Comparison of ENCODE assay signal across 22 cellular contexts in the genomic region with DNA sequence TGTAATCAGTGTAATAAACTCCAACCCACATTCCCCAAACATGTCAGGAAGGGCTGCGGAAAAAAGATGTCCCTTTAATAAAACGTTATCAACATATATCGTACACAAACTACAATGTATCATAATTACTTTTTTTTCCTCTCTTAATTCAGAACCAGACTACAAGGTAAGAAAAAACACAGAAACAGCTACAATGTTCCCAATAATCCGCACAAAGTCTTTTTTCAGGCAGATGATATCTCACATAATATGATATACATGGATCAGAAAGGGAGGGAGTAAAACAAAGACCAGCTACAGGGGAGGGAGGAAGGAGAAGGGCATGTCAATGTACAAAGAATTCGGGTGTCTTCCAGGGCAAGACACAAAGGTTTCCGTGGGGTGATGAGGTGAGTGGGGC. TPM values are rescaled to one million over a fixed set of nuclear protein-coding genes. Genes with fewer than 3 reads are reported as not detected.
DNase-seq lines count a peak whose midpoint lies in the region; ATAC-seq and TF ChIP-seq lines count a peak whose summit lies in the region.
"Had no signal": no experiment of that assay in that cellular context is flagged by ENCODE, and none has a peak within 500 bp of the region (broad histone marks: within the 10 kb centered on the region; RNA-seq: fewer than 3 reads in every experiment).

No MANE protein-coding gene starts in this region.

- POLR2A ChIA-PET in T-cell (lab: Charles Lee), result no interaction called here

- intact Hi-C loops in natural killer cell (cut with micrococcal nuclease), result no loop called here

- peaks cover 4% of the 10 kb centered on the region for H3K36me3 Mint-ChIP-seq in activated naive CD8-positive, alpha-beta T cell treated with anti-CD3 and anti-CD28 coated beads for 36 hours
- peaks cover 17% of the 10 kb centered on the region for H3K36me3 Mint-ChIP-seq in activated naive CD8-positive, alpha-beta T cell treated with anti-CD3 and anti-CD28 coated beads, Interleukin-2, amount 50 U/mL, for 24 hours (ENCODE audit: low read depth)
- peaks cover 27% of the 10 kb centered on the region for H3K36me3 Mint-ChIP-seq in activated T-helper 17 cell treated with anti-CD3 and anti-CD28 coated beads, Interleukin-2, amount 50 U/mL, for 72 hours (ENCODE audit: low read depth)
- H3K36me3 Mint-ChIP-seq in natural killer cell (no peaks in the 10 kb centered on the region), T-cell (peaks cover 16% of the 10 kb centered on the region)

- peaks cover 16% of the 10 kb centered on the region for H3K4me1 Mint-ChIP-seq in activated naive CD8-positive, alpha-beta T cell treated with anti-CD3 and anti-CD28 coated beads for 36 hours
- H3K4me1 Mint-ChIP-seq in activated naive CD8-positive, alpha-beta T cell treated with anti-CD3 and anti-CD28 coated beads, Interleukin-2, amount 50 U/mL, for 24 hours, result peaks cover 25% of the 10 kb centered on the region
- H3K4me1 Mint-ChIP-seq in activated T-helper 17 cell treated with anti-CD3 and anti-CD28 coated beads, Interleukin-2, amount 50 U/mL, for 72 hours, result peaks cover 11% of the 10 kb centered on the region
- H3K4me1 Mint-ChIP-seq in natural killer cell (peaks cover 5 to 42% of the 10 kb centered on the region in 2 donors), T-cell (peaks cover 6 to 22% (median 13%) of the 10 kb centered on the region in 3 donors)

- H3K27me3 Mint-ChIP-seq in activated naive CD8-positive, alpha-beta T cell treated with anti-CD3 and anti-CD28 coated beads for 36 hours, result no peaks in the 10 kb centered on the region
- H3K27me3 Mint-ChIP-seq in activated naive CD8-positive, alpha-beta T cell treated with anti-CD3 and anti-CD28 coated beads, Interleukin-2, amount 50 U/mL, for 24 hours, result no peaks in the 10 kb centered on the region
- no peaks in the 10 kb centered on the region for H3K27me3 Mint-ChIP-seq in activated T-helper 17 cell treated with anti-CD3 and anti-CD28 coated beads, Interleukin-2, amount 50 U/mL, for 72 hours
- H3K27me3 Mint-ChIP-seq in natural killer cell (ENCODE audit: low read depth in 2 of 2) (no peaks in the 10 kb centered on the region), T-cell (no peaks in the 10 kb centered on the region)
- H3K27me3 Mint-ChIP-seq: activated CD8-positive, alpha-beta memory T cell treated with anti-CD3 and anti-CD28 coated beads, Interleukin-2, amount 10 ng/mL, durations not matched to agents 7 days and 5 days; stimulated activated naive B cell treated with anti-CD40 and anti-IgM and Interleukin-4, amounts not matched to agents 10 μg/mL and 1 μg/mL and 100 μg/mL, for 72 hours had no signal

- no peak for TF ChIP-seq CTCF in natural killer cell (IDR thresholded peaks at IDR 0.05)
- no peak for TF ChIP-seq CTCF in GM20000 (IDR thresholded peaks at IDR 0.05; ENCODE audit: extremely low read depth, missing control alignments)

- no peak for ATAC-seq in activated naive CD8-positive, alpha-beta T cell treated with anti-CD3 and anti-CD28 coated beads, Interleukin-2, amount 50 U/mL, for 24 hours
- ATAC-seq in activated T-helper 17 cell treated with anti-CD3 and anti-CD28 coated beads, Interleukin-2, amount 50 U/mL, for 72 hours (replicated peaks), result no peak
- ATAC-seq in natural killer cell, result no peak
- ATAC-seq in T-cell (replicated peaks in 1 of 4), result no peak
- ATAC-seq: activated CD8-positive, alpha-beta memory T cell treated with anti-CD3 and anti-CD28 coated beads, Interleukin-2, amount 10 ng/mL, durations not matched to agents 7 days and 5 days; body of pancreas; esophagus mucosa; foreskin keratinocyte; stimulated activated naive B cell treated with anti-CD40 and anti-IgM and Interleukin-4, amounts not matched to agents 10 μg/mL and 1 μg/mL and 100 μg/mL, for 72 hours had no signal

- CTCF ChIA-PET in T-cell (lab: Charles Lee), result no interaction called here

- no peak overlapping the region for H3K4me3 Mint-ChIP-seq in activated naive CD8-positive, alpha-beta T cell treated with anti-CD3 and anti-CD28 coated beads for 36 hours
- H3K4me3 Mint-ChIP-seq in activated naive CD8-positive, alpha-beta T cell treated with anti-CD3 and anti-CD28 coated beads, Interleukin-2, amount 50 U/mL, for 24 hours, result no peak overlapping the region
- H3K4me3 Mint-ChIP-seq in activated T-helper 17 cell treated with anti-CD3 and anti-CD28 coated beads, Interleukin-2, amount 50 U/mL, for 72 hours, result no peak overlapping the region
- H3K4me3 Mint-ChIP-seq in natural killer cell (no peak overlapping the region), T-cell (no peak overlapping the region)
- H3K4me3 Mint-ChIP-seq: activated CD8-positive, alpha-beta memory T cell treated with anti-CD3 and anti-CD28 coated beads, Interleukin-2, amount 10 ng/mL, durations not matched to agents 7 days and 5 days; stimulated activated naive B cell treated with anti-CD40 and anti-IgM and Interleukin-4, amounts not matched to agents 10 μg/mL and 1 μg/mL and 100 μg/mL, for 72 hours had no signal

- H3K27ac Mint-ChIP-seq in activated naive CD8-positive, alpha-beta T cell treated with anti-CD3 and anti-CD28 coated beads for 36 hours, result peak overlapping the region; percentile 2
- H3K27ac Mint-ChIP-seq in activated naive CD8-positive, alpha-beta T cell treated with anti-CD3 and anti-CD28 coated beads, Interleukin-2, amount 50 U/mL, for 24 hours, result no peak overlapping the region
- peak overlapping the region; percentile 44 for H3K27ac Mint-ChIP-seq in activated T-helper 17 cell treated with anti-CD3 and anti-CD28 coated beads, Interleukin-2, amount 50 U/mL, for 72 hours
- H3K27ac Mint-ChIP-seq in natural killer cell, result peak overlapping the region; percentile 7 to 58
- H3K27ac Mint-ChIP-seq in T-cell, result no peak overlapping the region
- H3K27ac Mint-ChIP-seq: activated CD8-positive, alpha-beta memory T cell treated with anti-CD3 and anti-CD28 coated beads, Interleukin-2, amount 10 ng/mL, durations not matched to agents 7 days and 5 days had no signal

- no peak for DNase-seq in activated naive CD8-positive, alpha-beta T cell treated with anti-CD3 and anti-CD28 coated beads for 36 hours
- no peak for DNase-seq in activated naive CD8-positive, alpha-beta T cell treated with anti-CD3 and anti-CD28 coated beads, Interleukin-2, amount 50 U/mL, for 24 hours
- no peak for DNase-seq in natural killer cell
- DNase-seq in T-cell, result no peak
- no peak for DNase-seq in NK-92 (lab: John Stamatoyannopoulos, UW; ENCODE audit: unreplicated experiment)
- DNase-seq in GM20000 (ENCODE audit: low spot score), result no peak
- DNase-seq: activated CD4-positive, alpha-beta T cell treated with anti-CD3 and anti-CD28 coated beads for 4 hours; activated CD8-positive, alpha-beta memory T cell treated with anti-CD3 and anti-CD28 coated beads, Interleukin-2, amount 10 ng/mL, durations not matched to agents 7 days and 5 days; body of pancreas; effector CD8-positive, alpha-beta T cell; foreskin keratinocyte; KG1; MG63; NCI-H1105 treated with DMSO at 0.1 percent for 48 hours; NCI-H2029; NCI-H524 treated with DMSO at 0.1 percent for 48 hours; NK-92 treated with Interleukin-12 subunit alpha and Interleukin-12 subunit beta, amount 100 ng/mL, for 24 hours; SHP77; stimulated activated CD4-positive, alpha-beta T cell treated with anti-CD3 and anti-CD28 coated beads, Interleukin-4, amount 100 ng/mL, for 4 hours; stimulated activated naive B cell treated with anti-CD40 and anti-IgM and Interleukin-4, amounts not matched to agents 10 μg/mL and 1 μg/mL and 100 μg/mL, for 72 hours had no signal

- H3K9me3 Mint-ChIP-seq in activated naive CD8-positive, alpha-beta T cell treated with anti-CD3 and anti-CD28 coated beads for 36 hours, result no peaks in the 10 kb centered on the region
- H3K9me3 Mint-ChIP-seq in activated naive CD8-positive, alpha-beta T cell treated with anti-CD3 and anti-CD28 coated beads, Interleukin-2, amount 50 U/mL, for 24 hours, result no peaks in the 10 kb centered on the region
- no peaks in the 10 kb centered on the region for H3K9me3 Mint-ChIP-seq in activated T-helper 17 cell treated with anti-CD3 and anti-CD28 coated beads, Interleukin-2, amount 50 U/mL, for 72 hours
- no peaks in the 10 kb centered on the region for H3K9me3 Mint-ChIP-seq in natural killer cell
- H3K9me3 Mint-ChIP-seq in T-cell, result no peaks in the 10 kb centered on the region
- H3K9me3 Mint-ChIP-seq: stimulated activated naive B cell treated with anti-CD40 and anti-IgM and Interleukin-4, amounts not matched to agents 10 μg/mL and 1 μg/mL and 100 μg/mL, for 72 hours had no signal

RNA-seq across cellular contexts. Expression of gene MRPL37, which starts 25.4 kb away (rescaled TPM):
- 100 to 1,000 TPM; 206 to 216 TPM for total RNA-seq in activated naive CD8-positive, alpha-beta T cell treated with anti-CD3 and anti-CD28 coated beads for 36 hours
- total RNA-seq in activated T-helper 17 cell treated with anti-CD3 and anti-CD28 coated beads, Interleukin-2, amount 50 U/mL, for 72 hours, result 100 to 1,000 TPM; 115 to 164 TPM
- total RNA-seq in natural killer cell (10 to 100 TPM; 23.0 to 31.9 (median 28.8) TPM), T-cell (10 to 100 TPM; 27.4 to 45.7 (median 40.6) TPM)

RNA-seq across cellular contexts. Expression of gene CYB5RL, which starts 25.5 kb away (rescaled TPM):
- total RNA-seq in activated naive CD8-positive, alpha-beta T cell treated with anti-CD3 and anti-CD28 coated beads for 36 hours, result 10 to 100 TPM in 1 of 2 experiments, 1 to 10 TPM in 1; 9.1 to 10.6 TPM
- 10 to 100 TPM; 11.9 to 12.7 TPM for total RNA-seq in activated T-helper 17 cell treated with anti-CD3 and anti-CD28 coated beads, Interleukin-2, amount 50 U/mL, for 72 hours
- total RNA-seq in natural killer cell (1 to 10 TPM; 5.6 to 6.7 (median 6.2) TPM), T-cell (10 to 100 TPM in 3 of 5 donors, 1 to 10 TPM in 2; 5.7 to 11.5 (median 10.0) TPM)

Comparison
In these comparisons a context has a peak if more than half of its experiments do, and no peak if none do; other contexts are left out.
1. H3K27ac Mint-ChIP-seq: peak in activated naive CD8-positive, alpha-beta T cell treated with anti-CD3 and anti-CD28 coated beads for 36 hours (single experiment), activated T-helper 17 cell treated with anti-CD3 and anti-CD28 coated beads, Interleukin-2, amount 50 U/mL, for 72 hours (single experiment) and natural killer cell (2 of 2); none in activated naive CD8-positive, alpha-beta T cell treated with anti-CD3 and anti-CD28 coated beads, Interleukin-2, amount 50 U/mL, for 24 hours (single experiment) and T-cell (0 of 2).